8 cellular contexts compared by ENCODE assay signal in genomic region chr11:75388386-75389275, GRCh38. TPM values are rescaled to one million over a fixed set of nuclear protein-coding genes. Genes with fewer than 3 reads are reported as not detected.
DNase-seq lines count a peak whose midpoint lies in the region; ATAC-seq lines count a peak whose summit lies in the region.

No MANE protein-coding gene starts in this region.

- peak overlapping the region; percentile 75 for H3K56ac ChIP-seq in mesendoderm (ENCODE audit: low read length)

- no peak overlapping the region for H3K9ac ChIP-seq in mesendoderm (ENCODE audit: low read length)

- no peak overlapping the region for H3K23ac ChIP-seq in mesendoderm (ENCODE audit: low read length)

- no peak overlapping the region for H3K27ac ChIP-seq in mesendoderm (ENCODE audit: low read depth, low read length)

- H3K27me3 ChIP-seq in mesendoderm (ENCODE audit: insufficient read depth, low read length, poor library complexity) = no peaks in the 10 kb centered on the region

- H3K4me3 ChIP-seq in mesendoderm (ENCODE audit: low read length) = no peak overlapping the region

- H3K4me1 ChIP-seq in mesendoderm (ENCODE audit: control insufficient read depth, low read depth, low read length) = peaks cover 5% of the 10 kb centered on the region

- DNase-seq in DMS114 treated with DMSO at 0.1 percent for 48 hours (lab: John Stamatoyannopoulos, UW; ENCODE audit: unreplicated experiment) (peak; percentile 60), NCI-H774 (lab: John Stamatoyannopoulos, UW) (peak; percentile 91), mesendoderm (peak; percentile 90), OCI-M2 (lab: John Stamatoyannopoulos, UW; ENCODE audit: unreplicated experiment) (no peak)
- peak; percentile 63 to 64 for DNase-seq in activated CD4-positive, alpha-beta T cell treated with anti-CD3 and anti-CD28 coated beads, Interleukin-2, amount 50 U/mL, for 4 hours
- DNase-seq in effector CD8-positive, alpha-beta T cell (lab: John Stamatoyannopoulos, UW) = peak; percentile 46
- peak; percentile 40 to 49 for DNase-seq in stimulated activated CD8-positive, alpha-beta memory T cell treated with anti-CD3 and anti-CD28 coated beads, Interleukin-2, amount 100 ng/mL, for 48 hours (ENCODE audit: low read depth in 2 of 2)

- H4K5ac ChIP-seq in mesendoderm (ENCODE audit: low read length) = no peak overlapping the region

- no peak overlapping the region for H2AK5ac ChIP-seq in mesendoderm (ENCODE audit: low read length)

- H3K18ac ChIP-seq in mesendoderm (ENCODE audit: low read length) = no peak overlapping the region

- H2BK120ac ChIP-seq in mesendoderm (ENCODE audit: low read depth, low read length) = no peak overlapping the region

- no peak overlapping the region for H4K8ac ChIP-seq in mesendoderm (ENCODE audit: low read depth, low read length)

- WGBS in mesendoderm (ENCODE audit: extremely low coverage, insufficient coverage, low lambda C conversion rate) = no CpG with 5 or more reads among the region's 9 CpGs

- no peaks in the 10 kb centered on the region for H3K79me2 ChIP-seq in mesendoderm (ENCODE audit: control insufficient read depth, insufficient read depth, low read length)

- H2BK5ac ChIP-seq in mesendoderm (ENCODE audit: low read length) = peak overlapping the region; percentile 68

- no peaks in the 10 kb centered on the region for H3K79me1 ChIP-seq in mesendoderm (ENCODE audit: low read length)

- H2BK15ac ChIP-seq in mesendoderm (replicated peaks; ENCODE audit: low read depth) = no peak overlapping the region

- H3K4ac ChIP-seq in mesendoderm (ENCODE audit: low read depth, low read length) = peak overlapping the region; percentile 40

- no peak overlapping the region for H3K4me2 ChIP-seq in mesendoderm (ENCODE audit: low read length)

- H3K36me3 ChIP-seq in mesendoderm (ENCODE audit: control insufficient read depth, insufficient read depth, low read length) = no peaks in the 10 kb centered on the region

- peak; percentile 46 for ATAC-seq in HG03442 (IDR thresholded peaks at IDR 0.05; ENCODE audit: unreplicated experiment)

RNA-seq across cellular contexts. Expression of gene RPS3, which starts 10.7 kb away (rescaled TPM):
- polyA plus RNA-seq in mesendoderm (2013, experiment 1 of 2) = 6,635 TPM
- polyA plus RNA-seq in mesendoderm (2013, experiment 2 of 2) = 6,755 TPM

RNA-seq across cellular contexts. Expression of gene ARRB1, which starts 37.2 kb away (rescaled TPM):
- polyA plus RNA-seq in mesendoderm (2013, experiment 1 of 2) = 42.6 TPM
- 43.2 TPM for polyA plus RNA-seq in mesendoderm (2013, experiment 2 of 2)

RNA-seq across cellular contexts. Expression of gene KLHL35, which starts 44.4 kb away (rescaled TPM):
- 0.13 TPM for polyA plus RNA-seq in mesendoderm (2013, experiment 1 of 2)
- 0.22 TPM for polyA plus RNA-seq in mesendoderm (2013, experiment 2 of 2)
